ENCODE assay signal across 1 cellular context in the genomic region with DNA sequence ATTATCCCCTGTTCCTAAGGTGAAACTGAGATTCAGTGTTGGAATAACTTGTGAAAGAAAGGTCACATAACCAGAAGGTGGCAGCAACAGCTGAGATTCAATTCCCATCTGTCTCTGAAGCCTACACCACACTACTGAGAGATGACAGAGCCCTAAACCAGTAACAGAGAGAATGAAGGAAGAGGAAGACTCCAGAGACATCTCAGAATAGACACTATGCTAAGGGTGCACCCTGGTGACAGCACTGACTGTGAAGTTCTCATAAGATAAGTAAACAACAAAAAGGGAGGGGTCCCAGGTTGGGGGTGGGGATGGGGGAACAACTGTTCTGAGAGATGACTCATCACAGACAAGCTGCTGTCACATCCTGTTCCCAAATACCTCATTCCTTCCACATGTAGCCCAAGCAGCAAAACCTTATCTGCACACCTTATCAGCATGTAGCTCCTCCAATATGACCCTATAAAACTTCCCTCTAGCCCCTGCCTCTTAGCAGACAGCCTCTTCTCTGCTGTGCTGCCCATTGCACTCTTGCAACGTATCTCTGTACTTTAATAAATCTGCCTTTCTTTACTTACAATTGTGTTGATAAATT.
TF ChIP-seq lines count a peak whose summit lies in the region.

No MANE protein-coding gene starts in this region.

TF ChIP-seq in H1, 55 proteins besides CTCF, POLR2A, EP300 and RAD21:
- TF ChIP-seq RBBP5 (IDR thresholded peaks at IDR 0.05; ENCODE audit: borderline replicate concordance, low read depth, low read length) (no peak), SP2 (IDR thresholded peaks at IDR 0.05; ENCODE audit: low read length) (no peak), BRCA1 (IDR thresholded peaks at IDR 0.05; ENCODE audit: low read depth, low read length) (no peak)
